Comparison of ENCODE assay signal across 20 cellular contexts in the genomic region with DNA sequence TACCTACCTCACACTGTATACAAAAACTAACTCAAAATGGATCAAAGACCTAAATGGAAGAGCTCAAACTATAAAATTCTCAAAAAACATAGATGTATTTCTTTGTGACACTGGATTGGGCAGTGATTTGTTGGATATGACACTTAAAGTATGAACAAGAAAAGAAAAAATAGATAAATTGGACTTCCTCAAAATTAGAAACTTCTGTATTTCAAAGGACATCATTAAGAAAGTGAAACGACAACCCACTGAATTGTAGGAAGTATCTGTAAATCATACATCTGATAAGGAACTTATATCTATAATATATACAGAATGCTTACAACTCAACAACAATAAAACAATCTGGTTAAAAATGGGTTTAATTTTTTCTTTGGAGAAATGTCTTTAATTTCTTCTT.
DNase-seq lines count a peak whose midpoint lies in the region; FAIRE-seq and TF ChIP-seq lines count a peak whose summit lies in the region.
"Had no signal": no experiment of that assay in that cellular context is flagged by ENCODE, and none has a peak within 500 bp of the region (broad histone marks: within the 10 kb centered on the region; RNA-seq: fewer than 3 reads in every experiment).

No MANE protein-coding gene starts in this region.

- peak; percentile 16 for DNase-seq in SIG-M5 treated with dmso at 0.1 percent for 504 hours (lab: John Stamatoyannopoulos, UW; ENCODE audit: unreplicated experiment)
- DNase-seq in SIG-M5 (lab: John Stamatoyannopoulos, UW) = no peak
- DNase-seq in SKM-1 (lab: John Stamatoyannopoulos, UW; ENCODE audit: unreplicated experiment) = peak; percentile 25
- DNase-seq in globus pallidus (ENCODE audit: low spot score) = peak; percentile 23
- DNase-seq in ureter (ENCODE audit: low spot score) = no peak
- no peak for DNase-seq in vagina (ENCODE audit: extremely low spot score in 2 of 2)
- DNase-seq in activated CD4-positive, CD25-positive, alpha-beta regulatory T cell treated with anti-CD3 and anti-CD28 coated beads, Interleukin-2, amount 50 U/mL, for 72 hours = no peak
- DNase-seq in GM12892 (ENCODE audit: insufficient read length) = no peak
- DNase-seq: CD8-positive, alpha-beta memory T cell; DMS79; NCI-H1436 treated with DMSO at 0.1 percent for 48 hours; NCI-H2029 treated with DMSO at 0.1 percent for 48 hours; NCI-H2171 treated with DMSO at 0.1 percent for 48 hours; NCI-H774; RPMI8226 had no signal

- no peaks in the 10 kb centered on the region for H3K9me3 ChIP-seq in vagina

- no peak overlapping the region for H3K27ac ChIP-seq in vagina
- H3K27ac ChIP-seq: 22Rv1, HL-60, SJSA1 had no signal

- intact Hi-C loops in vagina (cut with DNase I) = no loop called here

- no peak for TF ChIP-seq CTCF in vagina (IDR thresholded peaks at IDR 0.05)

- H3K27me3 ChIP-seq in vagina = no peaks in the 10 kb centered on the region

- H3K36me3 ChIP-seq in vagina = no peaks in the 10 kb centered on the region
- H3K36me3 ChIP-seq: SJSA1 had no signal

- no peak overlapping the region for H3K4me3 ChIP-seq in vagina
- H3K4me3 ChIP-seq: GM23338, SJSA1 had no signal

- no peaks in the 10 kb centered on the region for H3K4me1 ChIP-seq in vagina
- H3K4me1 ChIP-seq: SJSA1 had no signal

- TF ChIP-seq POLR2A in vagina (IDR thresholded peaks at IDR 0.05) = no peak
- no peak for TF ChIP-seq POLR2A in GM12892 (IDR thresholded peaks at IDR 0.05; ENCODE audit: low read depth, low read length)

- no peak for FAIRE-seq in GM12892 (lab: Jason Lieb, UNC)
- FAIRE-seq: D721Med had no signal

Comparison
In these comparisons a context has a peak if more than half of its experiments do, and no peak if none do; other contexts are left out.
1. DNase-seq: peak in SIG-M5 treated with dmso at 0.1 percent for 504 hours (single experiment), SKM-1 (single experiment) and globus pallidus (single experiment); none in SIG-M5 (single experiment), ureter (single experiment), vagina (0 of 2), activated CD4-positive, CD25-positive, alpha-beta regulatory T cell treated with anti-CD3 and anti-CD28 coated beads, Interleukin-2, amount 50 U/mL, for 72 hours (single experiment) and GM12892 (single experiment).